Comparison of ENCODE assay signal across 10 cellular contexts in genomic region chr2:189444322-189444721, GRCh38. TPM values are rescaled to one million over a fixed set of nuclear protein-coding genes. Genes with fewer than 3 reads are reported as not detected.
DNase-seq lines count a peak whose midpoint lies in the region; ATAC-seq and TF ChIP-seq lines count a peak whose summit lies in the region.
"Had no signal": no experiment of that assay in that cellular context is flagged by ENCODE, and none has a peak within 500 bp of the region (broad histone marks: within the 10 kb centered on the region; RNA-seq: fewer than 3 reads in every experiment).

No MANE protein-coding gene starts in this region.

- H4K91ac ChIP-seq in IMR-90 (ENCODE audit: insufficient read depth, low read depth, low read length) = no peak overlapping the region

- H3K56ac ChIP-seq in IMR-90 (ENCODE audit: extremely low read depth, insufficient read depth, low read length) = no peak overlapping the region

- no peak overlapping the region for H3K4me2 ChIP-seq in IMR-90 (ENCODE audit: low read depth, low read length)

- H4K20me1 ChIP-seq in IMR-90 (ENCODE audit: insufficient read depth, low read length) = peaks cover 4% of the 10 kb centered on the region; the same call in 1 of the 2 replicates

- peaks cover 5% of the 10 kb centered on the region for H3K9me1 ChIP-seq in IMR-90 (ENCODE audit: insufficient read depth, low read length)

- dilution Hi-C loops in IMR-90 (cut with HindIII; ENCODE audit: low sequenced_read_pairs, unreplicated experiment) = no loop called here

- H3K4me3 ChIP-seq in IMR-90 (ENCODE audit: insufficient read depth, low read depth, low read length) (no peak overlapping the region), fibroblast of pulmonary artery (replicated peaks; ENCODE audit: low read depth, low read length) (no peak overlapping the region)

- H3K14ac ChIP-seq in IMR-90 (replicated peaks; ENCODE audit: low read depth, low read length) = no peak overlapping the region

- peaks cover 2% of the 10 kb centered on the region; the same call in 1 of the 2 replicates for H3K4me1 ChIP-seq in IMR-90 (ENCODE audit: control insufficient read depth, insufficient read depth, low read length)

- H4K5ac ChIP-seq in IMR-90 (ENCODE audit: low read depth, low read length) = no peak overlapping the region

- H2BK20ac ChIP-seq in IMR-90 (ENCODE audit: low read depth, low read length) = no peak overlapping the region

- H3K23ac ChIP-seq in IMR-90 (ENCODE audit: low read depth, low read length) = no peak overlapping the region

- TF ChIP-seq CTCF in IMR-90 (conservative IDR thresholded peaks at IDR 0.05; ENCODE audit: low read depth, low read length) (no peak), fibroblast of pulmonary artery (IDR thresholded peaks at IDR 0.05; ENCODE audit: low read length, missing control alignments) (no peak)

- peaks cover 27 to 62% of the 10 kb centered on the region in 2 experiments for H3K79me1 ChIP-seq in IMR-90 (ENCODE audit: low read depth in 1 of 2, low read length in 2 of 2)

- H4K8ac ChIP-seq in IMR-90 (ENCODE audit: low read depth in 2 of 2, low read length in 2 of 2) = no peak overlapping the region

- intact Hi-C loops in IMR-90 (cut with micrococcal nuclease) = no loop called here

- H3K4ac ChIP-seq in IMR-90 (ENCODE audit: low read depth, low read length) = no peak overlapping the region

- no peak overlapping the region for H2BK120ac ChIP-seq in IMR-90 (ENCODE audit: low read depth, low read length)

- no TSS peak for BruUV-seq in IMR-90 (replicated peaks; lab: Mats Ljungman, UMichigan)

- DNase-seq in NOMO-1 treated with DMSO at 0.1 percent for 48 hours (lab: John Stamatoyannopoulos, UW; ENCODE audit: unreplicated experiment) (peak; percentile 9), NOMO-1 treated with dmso at 0.1 percent for 144 hours (lab: John Stamatoyannopoulos, UW; ENCODE audit: unreplicated experiment) (no peak), IMR-90 (peak; percentile 35), fibroblast of pulmonary artery (ENCODE audit: low read depth) (peak; percentile 11), OCI-M2 (lab: John Stamatoyannopoulos, UW; ENCODE audit: unreplicated experiment) (no peak), HK-2 (ENCODE audit: unreplicated experiment) (no peak), HT-29 (ENCODE audit: low spot score) (no peak)
- DNase-seq: NCI-H69 had no signal

- WGBS in IMR-90 (ENCODE audit: extremely low coverage in 2 of 2, insufficient read length in 1 of 2), 2 experiments = no CpG with 5 or more reads among the region's 1 CpG

- CTCF ChIA-PET in IMR-90 (lab: Yijun Ruan, JAX) = no interaction called here

- no peak overlapping the region for H2BK15ac ChIP-seq in IMR-90 (ENCODE audit: low read depth, low read length)

- H2AFZ ChIP-seq in IMR-90 (replicated peaks; ENCODE audit: low read length, poor library complexity) = no peak overlapping the region

- POLR2A ChIA-PET in IMR-90 (lab: Charles Lee; ENCODE audit: unreplicated experiment) = no interaction called here

- ATAC-seq in GM21619 (IDR thresholded peaks at IDR 0.05; ENCODE audit: unreplicated experiment) = peak; percentile 24
- ATAC-seq in IMR-90 (ENCODE audit: low read depth) = no peak

- H3K18ac ChIP-seq in IMR-90 (ENCODE audit: low read depth, low read length) = no peak overlapping the region

- H3K27me3 ChIP-seq in IMR-90 (ENCODE audit: control insufficient read depth, insufficient read depth, low read length) = no peaks in the 10 kb centered on the region

- no peak overlapping the region for H2BK5ac ChIP-seq in IMR-90 (ENCODE audit: low read depth, low read length, poor library complexity, severe bottlenecking)

- H3K27ac ChIP-seq in IMR-90 (ENCODE audit: insufficient read depth, low read length) = no peak overlapping the region
- H3K27ac ChIP-seq: 22Rv1 had no signal

- TF ChIP-seq POLR2A in IMR-90 (IDR thresholded peaks at IDR 0.05; ENCODE audit: low read depth, low read length) = no peak

- H3K36me3 ChIP-seq in IMR-90 (ENCODE audit: control insufficient read depth, insufficient read depth, low read length) = peaks cover 3% of the 10 kb centered on the region

- TF ChIP-seq RAD21 in IMR-90 (IDR thresholded peaks at IDR 0.05; ENCODE audit: low read length) = no peak

- H2AK5ac ChIP-seq in IMR-90 (ENCODE audit: low read depth, low read length) = no peak overlapping the region

- H3K9me3 ChIP-seq in IMR-90 (ENCODE audit: control insufficient read depth, insufficient read depth, low read length) = no peaks in the 10 kb centered on the region

- H3K9ac ChIP-seq in IMR-90 (ENCODE audit: low read depth, low read length) = no peak overlapping the region

- in situ Hi-C loops in IMR-90 (cut with MboI; ENCODE audit: low sequenced_read_pairs) = no loop called here

- H2AK9ac ChIP-seq in IMR-90 (replicated peaks; ENCODE audit: low read depth, low read length, poor library complexity) = no peak overlapping the region

TF ChIP-seq in IMR-90, 13 proteins besides CTCF, POLR2A, EP300 and RAD21:
- no peak for TF ChIP-seq MAFK (IDR thresholded peaks at IDR 0.05; ENCODE audit: low read depth, low read length)
- no peak for TF ChIP-seq MAZ (IDR thresholded peaks at IDR 0.05; ENCODE audit: borderline replicate concordance, low read depth, low read length)
- 0 out of 2 replicates have a peak, but pooled peaks have one; percentile 32 for TF ChIP-seq FOS (IDR thresholded peaks at IDR 0.05; ENCODE audit: low read depth, low read length)
TF ChIP-seq in IMR-90: peak in this region for 1.

RNA-seq across cellular contexts. Expression of gene WDR75, which starts 3.0 kb away (rescaled TPM):
- total RNA-seq in IMR-90 (2012; rRNA removed) = 52.2 and 56.9 TPM in 2 replicates
- polyA plus RNA-seq in IMR-90 (2012; rRNA removed) = 17.6 and 21.7 TPM in 2 replicates
- 4.6 and 4.9 TPM in 2 replicates for polyA plus RNA-seq in IMR-90 (2012; cell fraction: cytosol; rRNA removed)
- polyA plus RNA-seq in IMR-90 (2012; cell fraction: nucleus; rRNA removed; ENCODE audit: low replicate concordance) = 8.3 and 53.6 TPM in 2 replicates
- 24.5 and 26.7 TPM in 2 replicates for total RNA-seq in HT-29 (2014; rRNA removed; shearing (Covaris generic))

Comparison
In these comparisons a context has a peak if more than half of its experiments do, and no peak if none do; other contexts are left out.
1. DNase-seq: peak in NOMO-1 treated with DMSO at 0.1 percent for 48 hours (single experiment), IMR-90 (single experiment) and fibroblast of pulmonary artery (single experiment); none in NOMO-1 treated with dmso at 0.1 percent for 144 hours (single experiment), OCI-M2 (single experiment), HK-2 (single experiment) and HT-29 (single experiment).